17 cellular contexts compared by ENCODE assay signal in genomic region chr17:55069983-55070529, GRCh38.
A peak's percentile ranks its signal among the peaks of the same experiment; 100 is the strongest.
DNase-seq lines count a peak whose midpoint lies in the region; ATAC-seq, FAIRE-seq and TF ChIP-seq lines count a peak whose summit lies in the region.
"Had no signal": no experiment of that assay in that cellular context is flagged by ENCODE, and none has a peak within 500 bp of the region (broad histone marks: within the 10 kb centered on the region; RNA-seq: fewer than 3 reads in every experiment).

No MANE protein-coding gene starts in this region.

- POLR2A ChIA-PET in A673 (lab: Charles Lee; ENCODE audit: low non-redundant PET): interaction anchor here (0.5 kb wide), 1 partner anchor 97 kb away, joined by 4 read pairs; no protein-coding TSS in a partner anchor
- POLR2A ChIA-PET in GM12878 (lab: Charles Lee): no interaction called here

- H3K36me3 Mint-ChIP-seq in natural killer cell treated with Interleukin-12 subunit alpha and Interleukin-12 subunit beta and Interleukin-15 and Interleukin-18, amount 100 ng/mL, for 72 hours: no peaks in the 10 kb centered on the region

- H3K27me3 ChIP-seq in A673 (replicated peaks; ENCODE audit: insufficient read depth, low read depth, low read length, poor library complexity): no peaks in the 10 kb centered on the region
- H3K27me3 ChIP-seq in GM12878 (replicated peaks in 1 of 2; ENCODE audit: control insufficient read depth in 2 of 2, insufficient read depth in 2 of 2, low read length in 1 of 2): no peaks in the 10 kb centered on the region
- H3K27me3 ChIP-seq in prostate gland (replicated peaks; ENCODE audit: insufficient read depth): no peaks in the 10 kb centered on the region
- H3K27me3 ChIP-seq: BE2C had no signal

- intact Hi-C loops in A673 (cut with micrococcal nuclease; ENCODE audit: unreplicated experiment): loop anchor here (1.0 to 5.0 kb wide), 4 partner anchors 97 to 367 kb away; no protein-coding TSS in a partner anchor
- intact Hi-C loops in GM12878 (cut with micrococcal nuclease; ENCODE audit: unreplicated experiment): no loop called here
- intact Hi-C loops in prostate gland (cut with DNase I): no loop called here

- no peak overlapping the region for H2AFZ ChIP-seq in GM12878 (ENCODE audit: control insufficient read depth, low read depth, low read length)

- H3K4me2 ChIP-seq in GM12878 (ENCODE audit: control insufficient read depth, insufficient read depth): no peak overlapping the region

- H3K27ac Mint-ChIP-seq in natural killer cell treated with Interleukin-12 subunit alpha and Interleukin-12 subunit beta and Interleukin-15 and Interleukin-18, amount 100 ng/mL, for 72 hours: no peak overlapping the region
- H3K27ac Mint-ChIP-seq: CD4-positive, alpha-beta T cell had no signal

- peak overlapping the region; percentile 64 for H3K27ac ChIP-seq in A673 (ENCODE audit: low read depth, low read length, poor library complexity, severe bottlenecking)
- no peak overlapping the region for H3K27ac ChIP-seq in GM12878 (ENCODE audit: control insufficient read depth, insufficient read depth)
- H3K27ac ChIP-seq in prostate gland: no peak overlapping the region
- H3K27ac ChIP-seq: C4-2B had no signal

- DNase-seq in A673 (ENCODE audit: low spot score): peak; percentile 53
- DNase-seq in NCI-H69 (lab: John Stamatoyannopoulos, UW): peak; percentile 12
- DNase-seq in GM12878 (ENCODE audit: low read depth, low spot score): no peak
- DNase-seq in retina: peak; percentile 6
- DNase-seq in RPMI8226: no peak
- DNase-seq in natural killer cell treated with Interleukin-12 subunit alpha and Interleukin-12 subunit beta and Interleukin-15 and Interleukin-18, amount 100 ng/mL, for 72 hours (ENCODE audit: low spot score): no peak
- DNase-seq in prostate gland (ENCODE audit: low spot score): no peak
- DNase-seq: 8988T; ACHN; BE2C; CD4-positive, alpha-beta T cell; DMS153; DMS79; H9 had no signal

- H3K79me2 ChIP-seq in GM12878 (ENCODE audit: control insufficient read depth, insufficient read depth, low read length): no peaks in the 10 kb centered on the region

- ATAC-seq in GM12878: no peak
- no peak for ATAC-seq in natural killer cell treated with Interleukin-12 subunit alpha and Interleukin-12 subunit beta and Interleukin-15 and Interleukin-18, amount 100 ng/mL, for 72 hours

- H3K9me3 ChIP-seq in A673 (ENCODE audit: low read depth, low read length, poor library complexity, severe bottlenecking): no peaks in the 10 kb centered on the region
- no peaks in the 10 kb centered on the region for H3K9me3 ChIP-seq in GM12878 (replicated peaks; ENCODE audit: control insufficient read depth, insufficient read depth, low read length)
- no peaks in the 10 kb centered on the region for H3K9me3 ChIP-seq in prostate gland
- H3K9me3 ChIP-seq: BE2C had no signal

- CTCF ChIA-PET in A673 (lab: Charles Lee): interaction anchor here (0.6 kb wide), 1 partner anchor 286 kb away, joined by 4 read pairs; no protein-coding TSS in a partner anchor
- CTCF ChIA-PET in GM12878 (lab: Yijun Ruan, JAX): interaction anchor here (0.7 kb wide), 1 partner anchor 32 kb away, joined by 3 read pairs; no protein-coding TSS in a partner anchor

- TF ChIP-seq POLR2A in GM12878 (IDR thresholded peaks at IDR 0.05; ENCODE audit: low read depth, low read length) (no peak), prostate gland (IDR thresholded peaks at IDR 0.05) (no peak)

- H4K20me1 ChIP-seq in GM12878 (ENCODE audit: control insufficient read depth, insufficient read depth): no peaks in the 10 kb centered on the region

- H3K9ac ChIP-seq in GM12878 (ENCODE audit: control insufficient read depth, insufficient read depth, low read length): no peak overlapping the region

- BruUV-seq in A673 (replicated peaks; lab: Mats Ljungman, UMichigan): no TSS peak
- BruUV-seq in GM12878 (replicated peaks; lab: Mats Ljungman, UMichigan): no TSS peak

- TF ChIP-seq EP300 in GM12878 (IDR thresholded peaks at IDR 0.05; ENCODE audit: borderline replicate concordance in 1 of 2, control insufficient read depth in 1 of 2, low read depth in 2 of 2, low read length in 2 of 2): no peak

- no peak overlapping the region for H3K4me3 ChIP-seq in A673 (ENCODE audit: low read depth, low read length, poor library complexity, severe bottlenecking)
- no peak overlapping the region for H3K4me3 ChIP-seq in GM12878
- H3K4me3 ChIP-seq in prostate gland: no peak overlapping the region

- H3K4me1 Mint-ChIP-seq in natural killer cell treated with Interleukin-12 subunit alpha and Interleukin-12 subunit beta and Interleukin-15 and Interleukin-18, amount 100 ng/mL, for 72 hours (ENCODE audit: low read depth in 2 of 2): peaks cover 0 to 6% of the 10 kb centered on the region in 2 donors

- RAD21 ChIA-PET in GM12878 (lab: Charles Lee; ENCODE audit: unreplicated experiment): no interaction called here

- H3K27me3 Mint-ChIP-seq in natural killer cell treated with Interleukin-12 subunit alpha and Interleukin-12 subunit beta and Interleukin-15 and Interleukin-18, amount 100 ng/mL, for 72 hours: peaks cover 0 to 2% of the 10 kb centered on the region in 2 donors
- H3K27me3 Mint-ChIP-seq: CD4-positive, alpha-beta T cell had no signal

- H3K9me3 Mint-ChIP-seq in natural killer cell treated with Interleukin-12 subunit alpha and Interleukin-12 subunit beta and Interleukin-15 and Interleukin-18, amount 100 ng/mL, for 72 hours: no peaks in the 10 kb centered on the region
- H3K9me3 Mint-ChIP-seq: CD4-positive, alpha-beta T cell; H9 had no signal

- no peak for TF ChIP-seq RAD21 in GM12878 (IDR thresholded peaks at IDR 0.05; ENCODE audit: insufficient read depth, low read depth, low read length)

- H3K4me3 Mint-ChIP-seq in natural killer cell treated with Interleukin-12 subunit alpha and Interleukin-12 subunit beta and Interleukin-15 and Interleukin-18, amount 100 ng/mL, for 72 hours: no peak overlapping the region
- H3K4me3 Mint-ChIP-seq: CD4-positive, alpha-beta T cell; H9 had no signal

- TF ChIP-seq CTCF in A673 (conservative IDR thresholded peaks at IDR 0.05; ENCODE audit: low read depth, low read length) (no peak), GM12878 (IDR thresholded peaks at IDR 0.05 in 2 of 3, conservative IDR thresholded peaks at IDR 0.05 in 1 of 3; ENCODE audit: control insufficient read depth in 2 of 3, extremely low read depth in 1 of 3, insufficient read depth in 1 of 3, low read depth in 3 of 3, low read length in 3 of 3) (no peak), prostate gland (IDR thresholded peaks at IDR 0.05) (no peak)

- SMC1A ChIA-PET in GM12878 (lab: Charles Lee; ENCODE audit: uncharacterized antibody, unreplicated experiment): interaction anchor here (0.7 to 0.8 kb wide), 2 partner anchors 9 to 18 kb away, joined by 3 read pairs; no protein-coding TSS in a partner anchor

- peak; percentile 27 for FAIRE-seq in GM12878 (lab: Jason Lieb, UNC)
- FAIRE-seq: GM19239, H1 had no signal

- peaks cover 42% of the 10 kb centered on the region for H3K4me1 ChIP-seq in A673 (ENCODE audit: insufficient read depth, low read length, poor library complexity, severe bottlenecking)
- H3K4me1 ChIP-seq in GM12878 (ENCODE audit: control insufficient read depth, insufficient read depth, low read length): no peaks in the 10 kb centered on the region
- H3K4me1 ChIP-seq in prostate gland (replicated peaks): no peaks in the 10 kb centered on the region
- H3K4me1 ChIP-seq: BE2C had no signal

- in situ Hi-C loops in GM12878 (cut with MboI): no loop called here

- no peaks in the 10 kb centered on the region for H3K36me3 ChIP-seq in A673 (ENCODE audit: insufficient read depth, low read length, poor library complexity, severe bottlenecking)
- no peaks in the 10 kb centered on the region for H3K36me3 ChIP-seq in GM12878 (ENCODE audit: control insufficient read depth in 2 of 2, insufficient read depth in 2 of 2, low read length in 1 of 2)
- H3K36me3 ChIP-seq in prostate gland: no peaks in the 10 kb centered on the region
- H3K36me3 ChIP-seq: BE2C had no signal

TF ChIP-seq in GM12878, 131 proteins besides CTCF, POLR2A, EP300 and RAD21 (continues in another document):
- TF ChIP-seq FOXM1 (IDR thresholded peaks at IDR 0.05; ENCODE audit: low read depth, low read length): no peak
- TF ChIP-seq ATF2 (IDR thresholded peaks at IDR 0.05; ENCODE audit: low read length): no peak
- no peak for TF ChIP-seq POU2F2 (IDR thresholded peaks at IDR 0.05; ENCODE audit: borderline replicate concordance, low read depth, low read length)
- TF ChIP-seq CBX3 (IDR thresholded peaks at IDR 0.05; ENCODE audit: borderline replicate concordance, low read depth): no peak
- no peak for TF ChIP-seq EZH2 (IDR thresholded peaks at IDR 0.05; ENCODE audit: borderline replicate concordance, control insufficient read depth, low read depth, low read length)
- TF ChIP-seq SUZ12 (IDR thresholded peaks at IDR 0.05; ENCODE audit: unreplicated experiment): no peak
- no peak for TF ChIP-seq SP1 (IDR thresholded peaks at IDR 0.05; ENCODE audit: low read depth, low read length)
- no peak for TF ChIP-seq PAX5 (IDR thresholded peaks at IDR 0.05; ENCODE audit: borderline replicate concordance, low read depth, low read length)
- TF ChIP-seq MTA2 (IDR thresholded peaks at IDR 0.05; ENCODE audit: low read depth): no peak

Comparison
In these comparisons a context has a peak if more than half of its experiments do, and no peak if none do; other contexts are left out.
1. DNase-seq: peak in A673 (single experiment), NCI-H69 (single experiment) and retina (single experiment); none in GM12878 (single experiment), RPMI8226 (single experiment), natural killer cell treated with Interleukin-12 subunit alpha and Interleukin-12 subunit beta and Interleukin-15 and Interleukin-18, amount 100 ng/mL, for 72 hours (single experiment) and prostate gland (single experiment).